13 cellular contexts compared by ENCODE assay signal in the genomic region with DNA sequence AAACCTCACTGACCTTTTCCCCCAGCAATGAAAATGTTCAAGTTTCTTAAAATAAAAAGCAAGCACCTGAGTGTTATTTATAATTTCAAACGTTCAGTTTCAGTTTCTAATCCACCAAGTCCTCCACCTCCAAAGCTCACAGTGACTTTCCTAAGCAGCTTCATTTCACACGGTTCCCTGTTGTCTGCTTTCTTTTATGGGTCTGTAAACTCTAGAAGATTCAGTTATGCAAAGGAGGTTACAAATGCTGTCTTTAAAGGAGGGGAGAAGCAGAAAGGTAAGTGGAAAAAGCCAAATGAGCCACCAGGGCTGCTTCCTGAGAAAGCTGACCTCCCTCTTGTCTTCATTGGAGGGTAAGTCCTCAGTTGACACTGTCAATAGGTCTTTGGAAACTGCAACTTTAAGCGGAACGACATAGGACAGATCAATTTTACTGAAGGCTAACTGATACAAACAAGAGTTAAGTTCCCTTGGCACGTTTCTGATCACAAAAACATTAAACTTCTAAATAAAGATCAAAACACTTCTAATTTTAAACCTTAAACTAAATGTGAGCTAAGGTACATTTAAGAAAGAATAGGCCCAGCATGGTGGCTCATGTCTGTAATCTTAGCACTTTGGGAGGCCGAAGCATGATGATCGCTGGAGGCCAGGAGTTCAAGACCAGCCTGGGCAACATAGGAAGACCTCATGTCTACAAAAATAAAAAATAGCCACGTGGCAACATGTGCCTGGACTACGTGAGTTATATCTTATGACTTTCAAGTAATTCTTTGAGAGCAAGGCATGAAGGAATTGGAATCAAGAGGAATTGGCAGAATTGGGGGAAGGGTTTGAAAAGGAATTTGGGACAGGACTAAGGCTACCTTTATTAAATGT.
DNase-seq lines count a peak whose midpoint lies in the region; ATAC-seq and TF ChIP-seq lines count a peak whose summit lies in the region.
"Had no signal": no experiment of that assay in that cellular context is flagged by ENCODE, and none has a peak within 500 bp of the region (broad histone marks: within the 10 kb centered on the region; RNA-seq: fewer than 3 reads in every experiment).

No MANE protein-coding gene starts in this region.

- peaks cover 13 to 31% (median 24%) of the 10 kb centered on the region in 11 experiments for H3K9me3 ChIP-seq in BLaER1 treated with 17β-estradiol and CSF1 and Interleukin-3, amounts not matched to agents 10 nM and 100 nM (replicated peaks in 1 of 11)
- peaks cover 4% of the 10 kb centered on the region; the same call in 1 of the 2 replicates for H3K9me3 ChIP-seq in IMR-90 (ENCODE audit: control insufficient read depth, insufficient read depth, low read length)
- no peaks in the 10 kb centered on the region for H3K9me3 ChIP-seq in CD8-positive, alpha-beta memory T cell (ENCODE audit: low read length)
- H3K9me3 ChIP-seq: sigmoid colon had no signal

- BruUV-seq in IMR-90 (replicated peaks; lab: Mats Ljungman, UMichigan), result no TSS peak

- peak overlapping the region; percentile 52 for H2AFZ ChIP-seq in IMR-90 (replicated peaks; ENCODE audit: low read length, poor library complexity)

- in situ Hi-C loops in IMR-90 (cut with MboI; ENCODE audit: low sequenced_read_pairs), result no loop called here

- peaks cover 3% of the 10 kb centered on the region for H3K9me1 ChIP-seq in IMR-90 (ENCODE audit: insufficient read depth, low read length)

- H3K36me3 ChIP-seq in BLaER1 treated with 17β-estradiol and CSF1 and Interleukin-3, amounts not matched to agents 10 nM and 100 nM, result no peaks in the 10 kb centered on the region; a peak in 1 of 22 replicates
- H3K36me3 ChIP-seq in IMR-90 (ENCODE audit: control insufficient read depth, insufficient read depth, low read length), result no peaks in the 10 kb centered on the region
- H3K36me3 ChIP-seq in CD8-positive, alpha-beta memory T cell (ENCODE audit: insufficient read depth, low read length), result no peaks in the 10 kb centered on the region
- H3K36me3 ChIP-seq: sigmoid colon had no signal

- no peak overlapping the region for H4K91ac ChIP-seq in IMR-90 (ENCODE audit: insufficient read depth, low read depth, low read length)

- peak overlapping the region in 10 of 11 experiments; percentile 16 to 61 (median 30); a peak in 15 of 22 replicates for H3K4me2 ChIP-seq in BLaER1 treated with 17β-estradiol and CSF1 and Interleukin-3, amounts not matched to agents 10 nM and 100 nM
- H3K4me2 ChIP-seq in IMR-90 (ENCODE audit: low read depth, low read length), result no peak overlapping the region

- intact Hi-C loops in IMR-90 (cut with micrococcal nuclease), result loop anchor here (5.0 kb wide), 1 partner anchor 153 kb away; a partner anchor contains a TSS

- H3K9me3 Mint-ChIP-seq in CD8-positive, alpha-beta memory T cell, result peaks cover 0 to 5% (median 3%) of the 10 kb centered on the region in 5 donors

- no peaks in the 10 kb centered on the region for H3K27me3 ChIP-seq in BLaER1 treated with 17β-estradiol and CSF1 and Interleukin-3, amounts not matched to agents 10 nM and 100 nM
- H3K27me3 ChIP-seq in IMR-90 (ENCODE audit: control insufficient read depth, insufficient read depth, low read length), result no peaks in the 10 kb centered on the region
- no peaks in the 10 kb centered on the region for H3K27me3 ChIP-seq in CD8-positive, alpha-beta memory T cell (ENCODE audit: insufficient read depth, low read length, poor library complexity, severe bottlenecking)
- H3K27me3 ChIP-seq: sigmoid colon had no signal

- H2AK9ac ChIP-seq in IMR-90 (replicated peaks; ENCODE audit: low read depth, low read length, poor library complexity), result no peak overlapping the region

- CTCF ChIA-PET in IMR-90 (lab: Yijun Ruan, JAX), result no interaction called here
- CTCF ChIA-PET in CD8-positive, alpha-beta memory T cell (lab: Charles Lee), result no interaction called here

- TF ChIP-seq POLR2A in IMR-90 (IDR thresholded peaks at IDR 0.05; ENCODE audit: low read depth, low read length), result no peak

- no peak overlapping the region for H3K4me3 ChIP-seq in BLaER1 treated with 17β-estradiol and CSF1 and Interleukin-3, amounts not matched to agents 10 nM and 100 nM
- no peak overlapping the region for H3K4me3 ChIP-seq in IMR-90 (ENCODE audit: insufficient read depth, low read depth, low read length)
- H3K4me3 ChIP-seq in CD8-positive, alpha-beta memory T cell (ENCODE audit: low read length), result no peak overlapping the region
- H3K4me3 ChIP-seq: sigmoid colon had no signal

- dilution Hi-C loops in IMR-90 (cut with HindIII; ENCODE audit: low sequenced_read_pairs, unreplicated experiment), result no loop called here

- H3K27me3 Mint-ChIP-seq in CD8-positive, alpha-beta memory T cell, result peaks cover 11 to 29% of the 10 kb centered on the region in 2 donors
- H3K27me3 Mint-ChIP-seq: activated naive CD8-positive, alpha-beta T cell had no signal

- H3K14ac ChIP-seq in IMR-90 (replicated peaks; ENCODE audit: low read depth, low read length), result 0 out of 2 replicates have a peak overlapping the region, but pooled peaks have one; percentile 35

- no peak overlapping the region for H2BK15ac ChIP-seq in IMR-90 (ENCODE audit: low read depth, low read length)

- 100% methylated on average over 2 of the region's 9 CpGs; no CpG with 5 or more reads in 1 of the 2 experiments for WGBS in IMR-90 (ENCODE audit: extremely low coverage in 2 of 2, insufficient read length in 1 of 2), 2 experiments

- peaks cover 0 to 7% (median 2%) of the 10 kb centered on the region in 3 donors for H3K4me1 Mint-ChIP-seq in CD8-positive, alpha-beta memory T cell

- H3K18ac ChIP-seq in IMR-90 (ENCODE audit: low read depth, low read length), result peak overlapping the region; percentile 34; the same call in 1 of the 2 replicates

- no peaks in the 10 kb centered on the region for H4K20me1 ChIP-seq in BLaER1 treated with 17β-estradiol and CSF1 and Interleukin-3, amounts not matched to agents 10 nM and 100 nM
- H4K20me1 ChIP-seq in IMR-90 (ENCODE audit: insufficient read depth, low read length), result no peaks in the 10 kb centered on the region

- no peak overlapping the region for H4K5ac ChIP-seq in IMR-90 (ENCODE audit: low read depth, low read length)

- H2BK120ac ChIP-seq in IMR-90 (ENCODE audit: low read depth, low read length), result peak overlapping the region; percentile 29; the same call in 1 of the 2 replicates

- no peak overlapping the region for H3K27ac Mint-ChIP-seq in CD8-positive, alpha-beta memory T cell
- H3K27ac Mint-ChIP-seq: activated naive CD8-positive, alpha-beta T cell; T-helper 1 cell treated with Interleukin-12 subunit alpha and Interleukin-12 subunit beta and Interleukin-4 antibody, amounts not matched to agents 30 μg/mL and 1 μg/mL, for 36 hours had no signal

- no peak overlapping the region for H3K4me3 Mint-ChIP-seq in CD8-positive, alpha-beta memory T cell
- H3K4me3 Mint-ChIP-seq: activated naive CD8-positive, alpha-beta T cell; T-helper 1 cell treated with Interleukin-12 subunit alpha and Interleukin-12 subunit beta and Interleukin-4 antibody, amounts not matched to agents 30 μg/mL and 1 μg/mL, for 36 hours had no signal

- 0 out of 2 replicates have a peak overlapping the region, but pooled peaks have one; percentile 10 for H3K23ac ChIP-seq in IMR-90 (ENCODE audit: low read depth, low read length)

- ATAC-seq in GM19043 (IDR thresholded peaks at IDR 0.05; ENCODE audit: low read depth, unreplicated experiment) (peak; percentile 90), HG02763 (IDR thresholded peaks at IDR 0.05; ENCODE audit: unreplicated experiment) (peak; percentile 95), IMR-90 (ENCODE audit: low read depth) (no peak)
- ATAC-seq: left ventricle myocardium superior had no signal

- no peak overlapping the region for H3K56ac ChIP-seq in IMR-90 (ENCODE audit: extremely low read depth, insufficient read depth, low read length)

- H4K8ac ChIP-seq in IMR-90 (ENCODE audit: low read depth in 2 of 2, low read length in 2 of 2), result peak overlapping the region in 1 of 2 experiments; percentile 16; a peak in 1 of 4 replicates

- H3K36me3 Mint-ChIP-seq in CD8-positive, alpha-beta memory T cell, result peaks cover 0 to 3% (median 0%) of the 10 kb centered on the region in 3 donors

- TF ChIP-seq RAD21 in IMR-90 (IDR thresholded peaks at IDR 0.05; ENCODE audit: low read length), result no peak

- H3K4ac ChIP-seq in IMR-90 (ENCODE audit: low read depth, low read length), result no peak overlapping the region; the same call in 1 of the 2 replicates

- H2BK5ac ChIP-seq in IMR-90 (ENCODE audit: low read depth, low read length, poor library complexity, severe bottlenecking), result no peak overlapping the region

- H3K27ac ChIP-seq in BLaER1 treated with 17β-estradiol and CSF1 and Interleukin-3, amounts not matched to agents 10 nM and 100 nM, result peak overlapping the region in 3 of 11 experiments; percentile 12 to 29 (median 26); a peak in 3 of 22 replicates
- no peak overlapping the region for H3K27ac ChIP-seq in IMR-90 (ENCODE audit: insufficient read depth, low read length)
- H3K27ac ChIP-seq in CD8-positive, alpha-beta memory T cell (ENCODE audit: low read depth, low read length), result no peak overlapping the region
- H3K27ac ChIP-seq: sigmoid colon had no signal

- DNase-seq in IMR-90 (no peak), iPS-NIHi11 (ENCODE audit: low spot score) (no peak), HuH-7 (ENCODE audit: low spot score) (no peak), HK-2 (ENCODE audit: unreplicated experiment) (no peak)
- no peak for DNase-seq in CD8-positive, alpha-beta memory T cell
- DNase-seq: GOT3, left ventricle myocardium superior, sigmoid colon had no signal

- TF ChIP-seq CTCF in IMR-90 (conservative IDR thresholded peaks at IDR 0.05; ENCODE audit: low read depth, low read length), result no peak

- H2AK5ac ChIP-seq in IMR-90 (ENCODE audit: low read depth, low read length), result peak overlapping the region; percentile 35; the same call in 1 of the 2 replicates

- peak overlapping the region; percentile 57; the same call in 1 of the 2 replicates for H2BK20ac ChIP-seq in IMR-90 (ENCODE audit: low read depth, low read length)

- POLR2A ChIA-PET in IMR-90 (lab: Charles Lee; ENCODE audit: unreplicated experiment), result no interaction called here
- POLR2A ChIA-PET in CD8-positive, alpha-beta memory T cell (lab: Charles Lee), result no interaction called here

- H3K4me1 ChIP-seq in BLaER1 treated with 17β-estradiol and CSF1 and Interleukin-3, amounts not matched to agents 10 nM and 100 nM, result peaks cover 39 to 51% (median 43%) of the 10 kb centered on the region in 10 experiments
- peaks cover 11% of the 10 kb centered on the region for H3K4me1 ChIP-seq in IMR-90 (ENCODE audit: control insufficient read depth, insufficient read depth, low read length)
- no peaks in the 10 kb centered on the region for H3K4me1 ChIP-seq in CD8-positive, alpha-beta memory T cell (ENCODE audit: insufficient read depth, low read length)

- no peaks in the 10 kb centered on the region for H3K79me1 ChIP-seq in IMR-90 (ENCODE audit: low read depth in 1 of 2, low read length in 2 of 2)

- H3K9ac ChIP-seq in BLaER1 treated with 17β-estradiol and CSF1 and Interleukin-3, amounts not matched to agents 10 nM and 100 nM, result no peak overlapping the region; a peak in 1 of 22 replicates
- no peak overlapping the region for H3K9ac ChIP-seq in IMR-90 (ENCODE audit: low read depth, low read length)
